17 cellular contexts compared by ENCODE assay signal in genomic region chr7:99773395-99773794, GRCh38. TPM values are rescaled to one million over a fixed set of nuclear protein-coding genes. Genes with fewer than 3 reads are reported as not detected.
"Had no signal": no experiment of that assay in that cellular context is flagged by ENCODE, and none has a peak within 500 bp of the region (broad histone marks: within the 10 kb centered on the region; RNA-seq: fewer than 3 reads in every experiment).

No MANE protein-coding gene starts in this region.

RNA-seq across cellular contexts. Expression of gene CYP3A4, which starts 10.6 kb away (rescaled TPM):
- total RNA-seq: activated CD4-positive, alpha-beta memory T cell treated with anti-CD3 and anti-CD28 coated beads, Interleukin-2, amount 10 ng/mL, durations not matched to agents 7 days and 5 days; activated CD4-positive, alpha-beta T cell treated with anti-CD3 and anti-CD28 coated beads, Interleukin-2, amount 10 ng/mL, durations not matched to agents 7 days and 5 days; activated naive CD8-positive, alpha-beta T cell treated with anti-CD3 and anti-CD28 coated beads for 36 hours; activated T-cell treated with anti-CD3 and anti-CD28 coated beads, Interleukin-2, amount 50 U/mL, for 72 hours; aorta; cardiac muscle cell; esophagus muscularis mucosa; fibroblast of villous mesenchyme; gastroesophageal sphincter; glomerular endothelial cell; T-helper 2 cell treated with Interferon-gamma antibody and Interleukin-4, amounts not matched to agents 100 ng/mL and 5 ng/mL, for 36 hours had no signal

RNA-seq across cellular contexts. Expression of gene CYP3A7, which starts 38.4 kb away (rescaled TPM):
- total RNA-seq: activated CD4-positive, alpha-beta memory T cell treated with anti-CD3 and anti-CD28 coated beads, Interleukin-2, amount 10 ng/mL, durations not matched to agents 7 days and 5 days; activated CD4-positive, alpha-beta T cell treated with anti-CD3 and anti-CD28 coated beads, Interleukin-2, amount 10 ng/mL, durations not matched to agents 7 days and 5 days; activated naive CD8-positive, alpha-beta T cell treated with anti-CD3 and anti-CD28 coated beads for 36 hours; activated T-cell treated with anti-CD3 and anti-CD28 coated beads, Interleukin-2, amount 50 U/mL, for 72 hours; aorta; cardiac muscle cell; endodermal cell; fibroblast of villous mesenchyme; gastroesophageal sphincter; glomerular endothelial cell; T-cell; T-helper 2 cell treated with Interferon-gamma antibody and Interleukin-4, amounts not matched to agents 100 ng/mL and 5 ng/mL, for 36 hours; WTC11 had no signal

RNA-seq across cellular contexts. Expression of gene CYP3A43, which starts 54.4 kb away (rescaled TPM):
- total RNA-seq: activated CD4-positive, alpha-beta memory T cell treated with anti-CD3 and anti-CD28 coated beads, Interleukin-2, amount 10 ng/mL, durations not matched to agents 7 days and 5 days; activated CD4-positive, alpha-beta T cell treated with anti-CD3 and anti-CD28 coated beads, Interleukin-2, amount 10 ng/mL, durations not matched to agents 7 days and 5 days; activated naive CD8-positive, alpha-beta T cell treated with anti-CD3 and anti-CD28 coated beads for 36 hours; adrenal gland; breast epithelium; cardiac muscle cell; esophagus muscularis mucosa; fibroblast of lung; fibroblast of villous mesenchyme; gastroesophageal sphincter; glomerular endothelial cell; T-helper 2 cell treated with Interferon-gamma antibody and Interleukin-4, amounts not matched to agents 100 ng/mL and 5 ng/mL, for 36 hours; WTC11 had no signal
